8 cellular contexts compared by ENCODE assay signal in the genomic region with DNA sequence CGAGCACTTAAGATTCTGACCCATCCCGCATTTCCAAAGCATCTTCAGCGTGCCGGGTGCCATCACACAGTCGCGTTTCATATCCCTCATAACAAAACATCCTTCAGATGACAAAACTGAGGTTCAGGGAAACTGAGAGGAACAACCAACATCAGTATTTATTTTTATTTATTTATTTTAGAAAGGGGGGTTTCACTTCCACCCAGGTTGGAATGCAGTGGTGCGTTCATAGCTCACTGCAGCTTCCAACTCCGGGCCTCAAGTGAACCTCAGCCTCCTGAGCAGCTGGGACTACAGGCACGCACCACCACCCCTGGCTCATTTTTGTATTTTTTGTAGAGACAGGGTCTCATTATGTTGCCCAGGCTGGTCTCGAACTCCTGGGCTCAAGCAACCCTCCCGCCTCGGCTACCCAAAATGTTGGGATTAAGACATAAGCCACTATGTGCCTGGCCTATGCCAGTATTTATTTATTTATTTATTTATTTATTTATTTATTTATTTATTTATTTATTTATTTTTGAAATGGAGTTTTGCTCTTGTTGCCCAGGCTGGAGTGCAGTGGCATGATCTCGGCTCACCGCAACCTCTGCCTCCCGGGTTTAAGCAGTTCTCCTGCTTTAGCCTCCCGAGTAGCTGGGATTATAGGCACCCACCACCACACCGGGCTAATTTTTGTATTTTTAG. TPM values are rescaled to one million over a fixed set of nuclear protein-coding genes. Genes with fewer than 3 reads are reported as not detected.
DNase-seq lines count a peak whose midpoint lies in the region; ATAC-seq, FAIRE-seq and TF ChIP-seq lines count a peak whose summit lies in the region.
"Not testable (repeated sequence)": the region's sequence is repeated elsewhere in the genome, so short reads cannot be mapped to it uniquely, and the experiment has no call there.

No MANE protein-coding gene starts in this region.

- H3K27ac Mint-ChIP-seq in activated CD8-positive, alpha-beta T cell treated with anti-CD3 and anti-CD28 coated beads, Interleukin-2, amount 10 ng/mL, durations not matched to agents 7 days and 5 days = peak overlapping the region; percentile 95
- peak overlapping the region; percentile 76 for H3K27ac Mint-ChIP-seq in central memory CD8-positive, alpha-beta T cell (ENCODE audit: low read depth)

- TF ChIP-seq CTCF in DOHH2 (IDR thresholded peaks at IDR 0.05; ENCODE audit: low read depth, low read length, poor library complexity, severe bottlenecking); keratinocyte (optimal IDR thresholded peaks at IDR 0.05 in 1 of 3, IDR thresholded peaks at IDR 0.05 in 1 of 3, conservative IDR thresholded peaks at IDR 0.05 in 1 of 3; ENCODE audit: extremely low read depth in 1 of 3, insufficient read depth in 2 of 3, low read length in 3 of 3); ovary (IDR thresholded peaks at IDR 0.05); testis (IDR thresholded peaks at IDR 0.05): not testable (repeated sequence)

- TF ChIP-seq EP300 in ovary (IDR thresholded peaks at IDR 0.05) = not testable (repeated sequence)

- not testable (repeated sequence) for TF ChIP-seq POLR2A in ovary (IDR thresholded peaks at IDR 0.05); testis (IDR thresholded peaks at IDR 0.05)

- 89 to 94% (median 91%) methylated on average over 17 of the region's 17 CpGs for WGBS in ovary, 3 donors
- 81 to 89% methylated on average over 17 of the region's 17 CpGs for WGBS in testis, 2 donors

- H3K4me3 ChIP-seq in DOHH2 (ENCODE audit: low read length) (peak overlapping the region; percentile 75), keratinocyte (ENCODE audit: control insufficient read depth in 2 of 3, extremely low read depth in 1 of 3, insufficient read depth in 2 of 3, low read depth in 1 of 3, low read length in 3 of 3) (peak overlapping the region in 1 of 3 experiments; percentile 11)
- not testable (repeated sequence) for H3K4me3 ChIP-seq in ovary, testis

- H3K4me1 ChIP-seq in DOHH2 (ENCODE audit: control insufficient read depth, low read length) = peaks cover 69% of the 10 kb centered on the region
- peaks cover 38% of the 10 kb centered on the region for H3K4me1 ChIP-seq in keratinocyte (ENCODE audit: control insufficient read depth, extremely low read depth, insufficient read depth, low read length)
- peaks cover 45% of the 10 kb centered on the region for H3K4me1 ChIP-seq in ovary (ENCODE audit: insufficient read depth)
- H3K4me1 ChIP-seq in testis = peaks cover 80% of the 10 kb centered on the region

- not testable (repeated sequence) for H3K9me3 ChIP-seq in DOHH2 (ENCODE audit: control insufficient read depth, insufficient read depth, low read length); KOPT-K1 (ENCODE audit: insufficient read depth, low read length, poor library complexity, severe bottlenecking); keratinocyte (ENCODE audit: control insufficient read depth, low read depth, low read length); ovary; testis

- not testable (repeated sequence) for H3K27me3 ChIP-seq in DOHH2 (ENCODE audit: control insufficient read depth, low read length); keratinocyte (ENCODE audit: control insufficient read depth, extremely low read depth, insufficient read depth, low read length); ovary; testis

- not testable (repeated sequence) for H3K9me1 ChIP-seq in keratinocyte (ENCODE audit: control insufficient read depth, extremely low read depth, insufficient read depth, low read length)

- POLR2A ChIA-PET in activated CD8-positive, alpha-beta T cell treated with anti-CD3 and anti-CD28 coated beads, Interleukin-2, amount 10 ng/mL, durations not matched to agents 7 days and 5 days (lab: Charles Lee) = interaction anchor here (1.0 to 6.4 kb wide), 3 partner anchors 11 to 48 kb away, joined by 4 to 60 read pairs (median 52); a partner anchor contains a TSS

- H3K27ac ChIP-seq in DOHH2 (ENCODE audit: low read depth, low read length) (peak overlapping the region; percentile 97), KOPT-K1 (ENCODE audit: low read depth, low read length, poor library complexity, severe bottlenecking) (peak overlapping the region; percentile 89), keratinocyte (ENCODE audit: control insufficient read depth, insufficient read depth, low read length) (peak overlapping the region; percentile 89), ovary (peak overlapping the region; percentile 86 to 88), testis (peak overlapping the region; percentile 87 to 90)

- not testable (repeated sequence) for H3K27me3 Mint-ChIP-seq in activated CD8-positive, alpha-beta T cell treated with anti-CD3 and anti-CD28 coated beads, Interleukin-2, amount 10 ng/mL, durations not matched to agents 7 days and 5 days (ENCODE audit: low read depth); central memory CD8-positive, alpha-beta T cell

- H3K4me1 Mint-ChIP-seq in activated CD8-positive, alpha-beta T cell treated with anti-CD3 and anti-CD28 coated beads, Interleukin-2, amount 10 ng/mL, durations not matched to agents 7 days and 5 days (ENCODE audit: low read depth) = peaks cover 82% of the 10 kb centered on the region
- H3K4me1 Mint-ChIP-seq in central memory CD8-positive, alpha-beta T cell = peaks cover 69% of the 10 kb centered on the region

- not testable (repeated sequence) for H3K9me3 Mint-ChIP-seq in activated CD8-positive, alpha-beta T cell treated with anti-CD3 and anti-CD28 coated beads, Interleukin-2, amount 10 ng/mL, durations not matched to agents 7 days and 5 days (ENCODE audit: insufficient read depth); central memory CD8-positive, alpha-beta T cell

- peak overlapping the region; percentile 80 for H3K4me3 Mint-ChIP-seq in activated CD8-positive, alpha-beta T cell treated with anti-CD3 and anti-CD28 coated beads, Interleukin-2, amount 10 ng/mL, durations not matched to agents 7 days and 5 days
- H3K4me3 Mint-ChIP-seq in central memory CD8-positive, alpha-beta T cell = peak overlapping the region; percentile 75

- not testable (repeated sequence) for H3K36me3 Mint-ChIP-seq in activated CD8-positive, alpha-beta T cell treated with anti-CD3 and anti-CD28 coated beads, Interleukin-2, amount 10 ng/mL, durations not matched to agents 7 days and 5 days (ENCODE audit: low read depth); central memory CD8-positive, alpha-beta T cell (ENCODE audit: insufficient read depth)

- intact Hi-C loops in ovary (cut with DNase I) = loop anchor here in 2 of 4 donors (10.0 kb wide), 1 partner anchor 85 kb away; no protein-coding TSS in a partner anchor
- intact Hi-C loops in testis (cut with DNase I; ENCODE audit: low total_unique reads) = not testable (repeated sequence)

- dilution Hi-C loops in keratinocyte (cut with MboI; ENCODE audit: extremely low pct_ligation_motif_present, low sequenced_read_pairs) = not testable (repeated sequence)

- CTCF ChIA-PET in activated CD8-positive, alpha-beta T cell treated with anti-CD3 and anti-CD28 coated beads, Interleukin-2, amount 10 ng/mL, durations not matched to agents 7 days and 5 days (lab: Charles Lee) = interaction anchor here (1.2 to 5.3 kb wide), 3 partner anchors 11 to 201 kb away, joined by 3 to 35 read pairs (median 3); no protein-coding TSS in a partner anchor

- not testable (repeated sequence) for H4K20me1 ChIP-seq in DOHH2 (ENCODE audit: control insufficient read depth, insufficient read depth, low read depth, low read length); keratinocyte (ENCODE audit: control insufficient read depth, extremely low read depth, insufficient read depth, low read length)

- H2AFZ ChIP-seq in keratinocyte (ENCODE audit: control insufficient read depth, low read length) = not testable (repeated sequence)

- H3F3A ChIP-seq in DOHH2 (ENCODE audit: control insufficient read depth, insufficient read depth) = peaks cover 32% of the 10 kb centered on the region

- H3K9ac ChIP-seq in keratinocyte (ENCODE audit: control insufficient read depth, extremely low read depth, insufficient read depth, low read length) = not testable (repeated sequence)

- H3K4me2 ChIP-seq in DOHH2 (ENCODE audit: low read length) (peak overlapping the region; percentile 94), keratinocyte (ENCODE audit: control insufficient read depth, extremely low read depth, insufficient read depth, low read depth, low read length) (peak overlapping the region; percentile 67)

- not testable (repeated sequence) for H3K79me2 ChIP-seq in DOHH2 (ENCODE audit: control insufficient read depth, low read length); keratinocyte (ENCODE audit: control insufficient read depth, insufficient read depth, low read length)

- peak; percentile 16 for ATAC-seq in GM21737 (IDR thresholded peaks at IDR 0.05; ENCODE audit: unreplicated experiment)
- ATAC-seq in activated CD8-positive, alpha-beta T cell treated with anti-CD3 and anti-CD28 coated beads, Interleukin-2, amount 10 ng/mL, durations not matched to agents 7 days and 5 days; central memory CD8-positive, alpha-beta T cell (replicated peaks; ENCODE audit: extremely low read depth, poor library complexity, severe bottlenecking): not testable (repeated sequence)

- H3K36me3 ChIP-seq in DOHH2 (ENCODE audit: control insufficient read depth, low read length); KOPT-K1 (ENCODE audit: insufficient read depth, low read length); keratinocyte (ENCODE audit: control insufficient read depth in 2 of 2, extremely low read depth in 1 of 2, insufficient read depth in 2 of 2, low read length in 2 of 2); ovary; testis (ENCODE audit: low read depth, missing control alignments): not testable (repeated sequence)

- FAIRE-seq in keratinocyte (lab: Jason Lieb, UNC) = not testable (repeated sequence)

- H3K9me2 ChIP-seq in DOHH2 (replicated peaks; ENCODE audit: control insufficient read depth, low read length) = not testable (repeated sequence)

- DNase-seq in activated CD8-positive, alpha-beta T cell treated with anti-CD3 and anti-CD28 coated beads, Interleukin-2, amount 10 ng/mL, durations not matched to agents 7 days and 5 days; central memory CD8-positive, alpha-beta T cell (ENCODE audit: low spot score in 2 of 2); keratinocyte (ENCODE audit: low read depth, low spot score); ovary; testis: not testable (repeated sequence)

RNA-seq across cellular contexts. Expression of a gene that starts 24.4 kb away (rescaled TPM):
- 100 to 1,000 TPM; 382 to 384 TPM for total RNA-seq in activated CD8-positive, alpha-beta T cell treated with anti-CD3 and anti-CD28 coated beads, Interleukin-2, amount 10 ng/mL, durations not matched to agents 7 days and 5 days
- polyA plus RNA-seq in keratinocyte (153 to 289 TPM (median 248 TPM) in 3 replicates), ovary (100 to 1,000 TPM in 1 of 2 donors, 10 to 100 TPM in 1; 46.6 to 529 TPM), testis (ENCODE audit: insufficient read depth, low read depth, low replicate concordance) (46.6 TPM)
- 227 TPM for polyA plus RNA-seq in keratinocyte (2011; ENCODE audit: low read depth)
- 88.3 and 149 TPM in 2 replicates for polyA plus RNA-seq in keratinocyte (2011; cell fraction: cytosol; rRNA removed)
- polyA plus RNA-seq in keratinocyte (2011; cell fraction: nucleus; rRNA removed) = 237 and 241 TPM in 2 replicates
- polyA plus RNA-seq in keratinocyte (2012; ENCODE audit: low replicate concordance) = 409 and 466 TPM in 2 replicates
- 214 to 285 TPM (median 225 TPM) in 3 replicates for polyA minus RNA-seq in keratinocyte
- polyA minus RNA-seq in keratinocyte (2011; cell fraction: cytosol; rRNA and poly(A)+ RNA removed) = 466 TPM
- 259 and 281 TPM in 2 replicates for polyA minus RNA-seq in keratinocyte (2011; cell fraction: nucleus; rRNA and poly(A)+ RNA removed)
- total RNA-seq in ovary (1,000 to 10,000 TPM in 2 of 7 donors, 100 to 1,000 TPM in 5; 229 to 1,952 (median 524) TPM), testis (10 to 100 TPM; 69.6 to 94.3 TPM)

RNA-seq across cellular contexts. Expression of a gene that starts 33.2 kb away (rescaled TPM):
- 10 to 100 TPM; 34.8 to 40.3 TPM for total RNA-seq in activated CD8-positive, alpha-beta T cell treated with anti-CD3 and anti-CD28 coated beads, Interleukin-2, amount 10 ng/mL, durations not matched to agents 7 days and 5 days
- 21.3 to 32.9 TPM (median 31.9 TPM) in 3 replicates for polyA plus RNA-seq in keratinocyte
- 21.0 TPM for polyA plus RNA-seq in keratinocyte (2011; ENCODE audit: low read depth)
- 23.9 and 39.4 TPM in 2 replicates for polyA plus RNA-seq in keratinocyte (2011; cell fraction: cytosol; rRNA removed)
- polyA plus RNA-seq in keratinocyte (2011; cell fraction: nucleus; rRNA removed) = 26.3 and 28.9 TPM in 2 replicates
- 18.0 and 27.0 TPM in 2 replicates for polyA plus RNA-seq in keratinocyte (2012; ENCODE audit: low replicate concordance)
- 12.9 to 33.0 TPM (median 25.1 TPM) in 3 replicates for polyA minus RNA-seq in keratinocyte
- 22.6 TPM for polyA minus RNA-seq in keratinocyte (2011; cell fraction: cytosol; rRNA and poly(A)+ RNA removed)
- polyA minus RNA-seq in keratinocyte (2011; cell fraction: nucleus; rRNA and poly(A)+ RNA removed) = 14.8 and 26.8 TPM in 2 replicates
- total RNA-seq in ovary = 10 to 100 TPM; 21.6 to 53.5 (median 31.1) TPM
- 10 to 100 TPM; 22.5 to 53.9 TPM for polyA plus RNA-seq in ovary
- 10 to 100 TPM; 48.8 to 58.3 TPM for total RNA-seq in testis
- 47.4 TPM for polyA plus RNA-seq in testis (ENCODE audit: insufficient read depth, low read depth, low replicate concordance)

RNA-seq across cellular contexts. Expression of a gene that starts 33.5 kb away (rescaled TPM):
- total RNA-seq in activated CD8-positive, alpha-beta T cell treated with anti-CD3 and anti-CD28 coated beads, Interleukin-2, amount 10 ng/mL, durations not matched to agents 7 days and 5 days = 10 to 100 TPM; 72.9 TPM
- polyA plus RNA-seq in keratinocyte (61.6 to 93.9 TPM (median 70.2 TPM) in 3 replicates), ovary (100 to 1,000 TPM; 154 to 160 TPM), testis (ENCODE audit: insufficient read depth, low read depth, low replicate concordance) (96.0 TPM)
- 49.2 TPM for polyA plus RNA-seq in keratinocyte (2011; ENCODE audit: low read depth)
- 39.7 and 67.5 TPM in 2 replicates for polyA plus RNA-seq in keratinocyte (2011; cell fraction: cytosol; rRNA removed)
- polyA plus RNA-seq in keratinocyte (2011; cell fraction: nucleus; rRNA removed) = 14.3 and 21.5 TPM in 2 replicates
- 50.0 and 66.0 TPM in 2 replicates for polyA plus RNA-seq in keratinocyte (2012; ENCODE audit: low replicate concordance)
- polyA minus RNA-seq in keratinocyte = 10.7 to 23.5 TPM (median 17.1 TPM) in 3 replicates
- polyA minus RNA-seq in keratinocyte (2011; cell fraction: cytosol; rRNA and poly(A)+ RNA removed) = 8.2 TPM
- 4.5 and 6.1 TPM in 2 replicates for polyA minus RNA-seq in keratinocyte (2011; cell fraction: nucleus; rRNA and poly(A)+ RNA removed)
- total RNA-seq in ovary (100 to 1,000 TPM in 5 of 7 donors, 10 to 100 TPM in 2; 71.6 to 136 (median 112) TPM), testis (10 to 100 TPM; 43.8 to 47.9 TPM)
